ENCODE assay signal across 8 cellular contexts in genomic region chr3:18559323-18559972, GRCh38.
DNase-seq lines count a peak whose midpoint lies in the region; ATAC-seq and TF ChIP-seq lines count a peak whose summit lies in the region.

No MANE protein-coding gene starts in this region.

- H3K27me3 ChIP-seq in HCT116 (ENCODE audit: insufficient read depth, low read length), result peaks cover 14% of the 10 kb centered on the region; the same call in 1 of the 2 replicates
- H3K27me3 ChIP-seq in thoracic aorta (replicated peaks; ENCODE audit: insufficient read depth), result no peaks in the 10 kb centered on the region

- H3K4me2 ChIP-seq in HCT116 (ENCODE audit: low read length), result no peak overlapping the region

- no peaks in the 10 kb centered on the region for H3K79me2 ChIP-seq in HCT116 (ENCODE audit: insufficient read depth, low read length)

- peak; percentile 73 for ATAC-seq in HCT116
- ATAC-seq in thoracic aorta (ENCODE audit: insufficient number of reproducible peaks, low FRiP score, low read depth), result no peak

- RAD21 ChIA-PET in HCT116 (lab: Charles Lee; ENCODE audit: low non-redundant PET in 1 of 2, low total read pairs in 2 of 2, uncharacterized antibody in 2 of 2, unreplicated experiment in 2 of 2), result no interaction called here

- peak; percentile 47 for TF ChIP-seq RAD21 in HCT116 (IDR thresholded peaks at IDR 0.05; ENCODE audit: low read depth)

- H2AFZ ChIP-seq in HCT116 (ENCODE audit: low read depth, low read length, poor library complexity, severe bottlenecking), result no peak overlapping the region

- no peak for TF ChIP-seq POLR2A in HCT116 (IDR thresholded peaks at IDR 0.05; ENCODE audit: borderline replicate concordance, extremely low read depth, insufficient read depth, insufficient read length)

- H4K20me1 ChIP-seq in HCT116 (ENCODE audit: insufficient read depth), result no peaks in the 10 kb centered on the region

- BruUV-seq in HCT116 (replicated peaks; lab: Mats Ljungman, UMichigan), result no TSS peak

- H3K9me3 ChIP-seq in HCT116 (ENCODE audit: control insufficient read depth in 1 of 2, insufficient read depth in 1 of 2, low read depth in 1 of 2, low read length in 2 of 2) (no peaks in the 10 kb centered on the region), thoracic aorta (no peaks in the 10 kb centered on the region)

- intact Hi-C loops in HCT116 (cut with micrococcal nuclease) (loop anchor here (1.0 to 5.0 kb wide), 2 partner anchors 198 to 1307 kb away; no protein-coding TSS in a partner anchor), posterior cingulate gyrus (cut with DNase I) (no loop called here)

- POLR2A ChIA-PET in GM10248 (lab: Yijun Ruan, JAX) (no interaction called here), HCT116 (lab: Charles Lee) (no interaction called here)

- H3K9me2 ChIP-seq in HCT116 (ENCODE audit: insufficient read depth), result no peaks in the 10 kb centered on the region

- H3K9ac ChIP-seq in HCT116 (ENCODE audit: low read length), result no peak overlapping the region

- peak; percentile 74 for TF ChIP-seq CTCF in GM10248 (IDR thresholded peaks at IDR 0.05; ENCODE audit: control extremely low read depth, extremely low read depth, low read depth, missing control alignments)
- TF ChIP-seq CTCF in HCT116 (IDR thresholded peaks at IDR 0.05 in 2 of 3, conservative IDR thresholded peaks at IDR 0.05 in 1 of 3; ENCODE audit: borderline replicate concordance in 1 of 3, insufficient read depth in 1 of 3, low read depth in 2 of 3, low read length in 2 of 3), result peak; percentile 32 to 64 (median 63); a peak in 4 of 6 replicates
- peak; percentile 54 for TF ChIP-seq CTCF in thoracic aorta (IDR thresholded peaks at IDR 0.05)

- H3K27ac ChIP-seq in HCT116 (ENCODE audit: low read depth, low read length), result no peak overlapping the region
- H3K27ac ChIP-seq in thoracic aorta, result no peak overlapping the region

- H3K36me3 ChIP-seq in HCT116 (ENCODE audit: control insufficient read depth in 1 of 2, insufficient read depth in 2 of 2, low read length in 2 of 2), result no peaks in the 10 kb centered on the region
- H3K36me3 ChIP-seq in thoracic aorta, result no peaks in the 10 kb centered on the region

- H3K4me3 ChIP-seq in HCT116 (replicated peaks in 1 of 2; ENCODE audit: low read depth in 1 of 2, low read length in 2 of 2), result no peak overlapping the region
- no peak overlapping the region for H3K4me3 ChIP-seq in thoracic aorta

- H3K4me1 ChIP-seq in HCT116 (ENCODE audit: control insufficient read depth in 1 of 2, insufficient read depth in 2 of 2, low read length in 2 of 2), result no peaks in the 10 kb centered on the region
- H3K4me1 ChIP-seq in thoracic aorta (ENCODE audit: control insufficient read depth in 1 of 2, low read depth in 2 of 2), result no peaks in the 10 kb centered on the region

- CTCF ChIA-PET in GM10248 (lab: Yijun Ruan, JAX) (interaction anchor here (0.8 to 3.3 kb wide), 30 partner anchors 8 to 1305 kb away, joined by 3 to 92 read pairs (median 4); no protein-coding TSS in a partner anchor), HCT116 (lab: Charles Lee) (interaction anchor here (2.1 kb wide), 1 partner anchor 199 kb away, joined by 9 read pairs; no protein-coding TSS in a partner anchor)

- peak; percentile 21 for DNase-seq in GM10248 (ENCODE audit: extremely low spot score)
- DNase-seq in HCT116 (ENCODE audit: low read depth, low spot score), result peak; percentile 21
- peak; percentile 10 for DNase-seq in NCI-H1092 (lab: John Stamatoyannopoulos, UW)
- DNase-seq in T-helper 2 cell, result peak in 3 of 5 experiments; percentile 8 to 82 (median 23)
- peak; percentile 15 for DNase-seq in cerebellar cortex (ENCODE audit: low spot score)
- peak; percentile 3 to 15 for DNase-seq in lung microvascular endothelial cell (ENCODE audit: low read depth in 2 of 2)
- DNase-seq in thoracic aorta (ENCODE audit: low spot score), result no peak
- no peak for DNase-seq in posterior cingulate gyrus

TF ChIP-seq in HCT116, 20 proteins besides CTCF, POLR2A, EP300 and RAD21:
- TF ChIP-seq, protein P1, sequence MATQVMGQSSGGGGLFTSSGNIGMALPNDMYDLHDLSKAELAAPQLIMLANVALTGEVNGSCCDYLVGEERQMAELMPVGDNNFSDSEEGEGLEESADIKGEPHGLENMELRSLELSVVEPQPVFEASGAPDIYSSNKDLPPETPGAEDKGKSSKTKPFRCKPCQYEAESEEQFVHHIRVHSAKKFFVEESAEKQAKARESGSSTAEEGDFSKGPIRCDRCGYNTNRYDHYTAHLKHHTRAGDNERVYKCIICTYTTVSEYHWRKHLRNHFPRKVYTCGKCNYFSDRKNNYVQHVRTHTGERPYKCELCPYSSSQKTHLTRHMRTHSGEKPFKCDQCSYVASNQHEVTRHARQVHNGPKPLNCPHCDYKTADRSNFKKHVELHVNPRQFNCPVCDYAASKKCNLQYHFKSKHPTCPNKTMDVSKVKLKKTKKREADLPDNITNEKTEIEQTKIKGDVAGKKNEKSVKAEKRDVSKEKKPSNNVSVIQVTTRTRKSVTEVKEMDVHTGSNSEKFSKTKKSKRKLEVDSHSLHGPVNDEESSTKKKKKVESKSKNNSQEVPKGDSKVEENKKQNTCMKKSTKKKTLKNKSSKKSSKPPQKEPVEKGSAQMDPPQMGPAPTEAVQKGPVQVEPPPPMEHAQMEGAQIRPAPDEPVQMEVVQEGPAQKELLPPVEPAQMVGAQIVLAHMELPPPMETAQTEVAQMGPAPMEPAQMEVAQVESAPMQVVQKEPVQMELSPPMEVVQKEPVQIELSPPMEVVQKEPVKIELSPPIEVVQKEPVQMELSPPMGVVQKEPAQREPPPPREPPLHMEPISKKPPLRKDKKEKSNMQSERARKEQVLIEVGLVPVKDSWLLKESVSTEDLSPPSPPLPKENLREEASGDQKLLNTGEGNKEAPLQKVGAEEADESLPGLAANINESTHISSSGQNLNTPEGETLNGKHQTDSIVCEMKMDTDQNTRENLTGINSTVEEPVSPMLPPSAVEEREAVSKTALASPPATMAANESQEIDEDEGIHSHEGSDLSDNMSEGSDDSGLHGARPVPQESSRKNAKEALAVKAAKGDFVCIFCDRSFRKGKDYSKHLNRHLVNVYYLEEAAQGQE (IDR thresholded peaks at IDR 0.05; ENCODE audit: low read depth), result no peak
- TF ChIP-seq EZH2phosphoT487 (IDR thresholded peaks at IDR 0.05; ENCODE audit: borderline replicate concordance), result no peak
- TF ChIP-seq JUND (IDR thresholded peaks at IDR 0.05), result no peak
- TF ChIP-seq, protein P2, sequence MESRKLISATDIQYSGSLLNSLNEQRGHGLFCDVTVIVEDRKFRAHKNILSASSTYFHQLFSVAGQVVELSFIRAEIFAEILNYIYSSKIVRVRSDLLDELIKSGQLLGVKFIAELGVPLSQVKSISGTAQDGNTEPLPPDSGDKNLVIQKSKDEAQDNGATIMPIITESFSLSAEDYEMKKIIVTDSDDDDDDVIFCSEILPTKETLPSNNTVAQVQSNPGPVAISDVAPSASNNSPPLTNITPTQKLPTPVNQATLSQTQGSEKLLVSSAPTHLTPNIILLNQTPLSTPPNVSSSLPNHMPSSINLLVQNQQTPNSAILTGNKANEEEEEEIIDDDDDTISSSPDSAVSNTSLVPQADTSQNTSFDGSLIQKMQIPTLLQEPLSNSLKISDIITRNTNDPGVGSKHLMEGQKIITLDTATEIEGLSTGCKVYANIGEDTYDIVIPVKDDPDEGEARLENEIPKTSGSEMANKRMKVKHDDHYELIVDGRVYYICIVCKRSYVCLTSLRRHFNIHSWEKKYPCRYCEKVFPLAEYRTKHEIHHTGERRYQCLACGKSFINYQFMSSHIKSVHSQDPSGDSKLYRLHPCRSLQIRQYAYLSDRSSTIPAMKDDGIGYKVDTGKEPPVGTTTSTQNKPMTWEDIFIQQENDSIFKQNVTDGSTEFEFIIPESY (IDR thresholded peaks at IDR 0.05; ENCODE audit: extremely low read depth, insufficient replicate concordance, low read length), result no peak
- no peak for TF ChIP-seq TCF7L2 (IDR thresholded peaks at IDR 0.05; ENCODE audit: borderline replicate concordance, extremely low read depth, insufficient read depth, insufficient read length)
- TF ChIP-seq ZNF274 (IDR thresholded peaks at IDR 0.05; ENCODE audit: low read depth, low read length), result no peak
- no peak for TF ChIP-seq SP1 (IDR thresholded peaks at IDR 0.05; ENCODE audit: low read depth)
- TF ChIP-seq, protein P3, sequence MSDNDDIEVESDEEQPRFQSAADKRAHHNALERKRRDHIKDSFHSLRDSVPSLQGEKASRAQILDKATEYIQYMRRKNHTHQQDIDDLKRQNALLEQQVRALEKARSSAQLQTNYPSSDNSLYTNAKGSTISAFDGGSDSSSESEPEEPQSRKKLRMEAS (IDR thresholded peaks at IDR 0.05), result no peak
- no peak for TF ChIP-seq ELF1 (IDR thresholded peaks at IDR 0.05; ENCODE audit: borderline replicate concordance, low read depth)
- TF ChIP-seq, protein P4, sequence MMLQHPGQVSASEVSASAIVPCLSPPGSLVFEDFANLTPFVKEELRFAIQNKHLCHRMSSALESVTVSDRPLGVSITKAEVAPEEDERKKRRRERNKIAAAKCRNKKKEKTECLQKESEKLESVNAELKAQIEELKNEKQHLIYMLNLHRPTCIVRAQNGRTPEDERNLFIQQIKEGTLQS (IDR thresholded peaks at IDR 0.05), result no peak
- no peak for TF ChIP-seq POLR2AphosphoS5 (IDR thresholded peaks at IDR 0.05; ENCODE audit: low read depth, low read length)
- TF ChIP-seq SIN3A (IDR thresholded peaks at IDR 0.05; ENCODE audit: low read depth), result no peak
- TF ChIP-seq SRF (IDR thresholded peaks at IDR 0.05; ENCODE audit: low read depth), result no peak

Comparison
In these comparisons a context has a peak if more than half of its experiments do, and no peak if none do; other contexts are left out.
1. DNase-seq: peak in GM10248 (single experiment), HCT116 (single experiment), NCI-H1092 (single experiment), T-helper 2 cell (3 of 5), cerebellar cortex (single experiment) and lung microvascular endothelial cell (2 of 2); none in thoracic aorta (single experiment) and posterior cingulate gyrus (0 of 10).
2. Peak in every context shown above with its lines, with median percentiles within 50 percentile points of each other: CTCF ChIP-seq.